Comparison of ENCODE assay signal across 17 cellular contexts in the genomic region with DNA sequence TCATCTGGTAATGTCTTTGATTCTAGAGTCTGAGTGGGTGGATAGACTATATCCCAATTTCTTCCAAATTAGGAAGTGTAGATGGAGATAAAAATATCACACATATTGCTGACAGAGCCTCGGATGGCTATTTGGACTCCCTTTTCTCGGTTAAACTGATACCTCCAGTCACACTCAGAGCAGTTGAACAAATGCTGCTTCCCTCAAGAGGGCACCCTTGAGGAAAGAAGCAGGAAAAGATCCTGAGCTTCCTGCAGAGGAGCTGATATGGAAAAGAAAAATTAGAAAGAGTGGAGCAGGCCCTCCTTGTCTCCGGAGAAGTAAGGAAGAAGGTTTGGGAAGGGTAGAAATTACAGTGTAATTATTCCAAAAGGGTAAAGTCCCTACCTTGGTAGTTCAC.
DNase-seq lines count a peak whose midpoint lies in the region; ATAC-seq and TF ChIP-seq lines count a peak whose summit lies in the region.
"Had no signal": no experiment of that assay in that cellular context is flagged by ENCODE, and none has a peak within 500 bp of the region (broad histone marks: within the 10 kb centered on the region; RNA-seq: fewer than 3 reads in every experiment).

No MANE protein-coding gene starts in this region.

- H3K27ac Mint-ChIP-seq in activated CD4-positive, alpha-beta memory T cell treated with anti-CD3 and anti-CD28 coated beads, Interleukin-2, amount 10 ng/mL, durations not matched to agents 7 days and 5 days: no peak overlapping the region
- H3K27ac Mint-ChIP-seq: activated CD4-positive, alpha-beta memory T cell treated with anti-CD3 and anti-CD28 coated beads for 36 hours; activated naive CD8-positive, alpha-beta T cell treated with anti-CD3 and anti-CD28 coated beads for 36 hours; CD8-positive, alpha-beta T cell; stimulated activated memory B cell treated with anti-CD40 and anti-IgM and Interleukin-4, amounts not matched to agents 10 μg/mL and 1 μg/mL and 100 μg/mL, for 72 hours had no signal

- H3K36me3 Mint-ChIP-seq in activated CD4-positive, alpha-beta memory T cell treated with anti-CD3 and anti-CD28 coated beads, Interleukin-2, amount 10 ng/mL, durations not matched to agents 7 days and 5 days (ENCODE audit: low read depth): no peaks in the 10 kb centered on the region
- H3K36me3 Mint-ChIP-seq: activated CD4-positive, alpha-beta memory T cell treated with anti-CD3 and anti-CD28 coated beads for 36 hours; activated naive CD8-positive, alpha-beta T cell treated with anti-CD3 and anti-CD28 coated beads for 36 hours; CD8-positive, alpha-beta T cell; naive B cell; stimulated activated memory B cell treated with anti-CD40 and anti-IgM and Interleukin-4, amounts not matched to agents 10 μg/mL and 1 μg/mL and 100 μg/mL, for 72 hours had no signal

- no peaks in the 10 kb centered on the region for H3K4me1 Mint-ChIP-seq in activated CD4-positive, alpha-beta memory T cell treated with anti-CD3 and anti-CD28 coated beads, Interleukin-2, amount 10 ng/mL, durations not matched to agents 7 days and 5 days
- H3K4me1 Mint-ChIP-seq: activated naive CD8-positive, alpha-beta T cell treated with anti-CD3 and anti-CD28 coated beads for 36 hours had no signal

- CTCF ChIA-PET in activated CD4-positive, alpha-beta memory T cell treated with anti-CD3 and anti-CD28 coated beads, Interleukin-2, amount 10 ng/mL, durations not matched to agents 7 days and 5 days (lab: Charles Lee): no interaction called here

- DNase-seq in HuH-7 (ENCODE audit: low spot score): peak; percentile 2
- DNase-seq in astrocyte of the hippocampus (ENCODE audit: low read depth, low spot score): peak; percentile 4
- peak; percentile 28 for DNase-seq in kidney tubule cell (ENCODE audit: low spot score)
- DNase-seq in activated CD4-positive, alpha-beta memory T cell treated with anti-CD3 and anti-CD28 coated beads, Interleukin-2, amount 10 ng/mL, durations not matched to agents 7 days and 5 days: no peak
- DNase-seq in activated naive CD4-positive, alpha-beta T cell (lab: John Stamatoyannopoulos, UW): no peak
- DNase-seq in NCI-H1436 (lab: John Stamatoyannopoulos, UW): no peak
- DNase-seq: activated CD4-positive, alpha-beta memory T cell treated with anti-CD3 and anti-CD28 coated beads for 36 hours; activated naive CD8-positive, alpha-beta T cell treated with anti-CD3 and anti-CD28 coated beads for 36 hours; CD8-positive, alpha-beta T cell; effector CD4-positive, alpha-beta T cell; hippocampal formation; naive B cell; NCI-H2171; stimulated activated CD4-positive, alpha-beta T cell treated with anti-CD3 and anti-CD28 coated beads, Interleukin-15, amount 100 ng/mL, for 24 hours had no signal

- H3K9me3 Mint-ChIP-seq in activated CD4-positive, alpha-beta memory T cell treated with anti-CD3 and anti-CD28 coated beads, Interleukin-2, amount 10 ng/mL, durations not matched to agents 7 days and 5 days: no peaks in the 10 kb centered on the region
- H3K9me3 Mint-ChIP-seq: CD8-positive, alpha-beta T cell had no signal

- no peak overlapping the region for H3K4me3 Mint-ChIP-seq in activated CD4-positive, alpha-beta memory T cell treated with anti-CD3 and anti-CD28 coated beads, Interleukin-2, amount 10 ng/mL, durations not matched to agents 7 days and 5 days
- H3K4me3 Mint-ChIP-seq: activated CD4-positive, alpha-beta memory T cell treated with anti-CD3 and anti-CD28 coated beads for 36 hours; activated naive CD8-positive, alpha-beta T cell treated with anti-CD3 and anti-CD28 coated beads for 36 hours; CD8-positive, alpha-beta T cell; naive B cell; stimulated activated memory B cell treated with anti-CD40 and anti-IgM and Interleukin-4, amounts not matched to agents 10 μg/mL and 1 μg/mL and 100 μg/mL, for 72 hours had no signal

- TF ChIP-seq CTCF in C4-2B (conservative IDR thresholded peaks at IDR 0.05): peak; percentile 50

- H3K27ac ChIP-seq in C4-2B: no peak overlapping the region

- H3K27me3 Mint-ChIP-seq in activated CD4-positive, alpha-beta memory T cell treated with anti-CD3 and anti-CD28 coated beads, Interleukin-2, amount 10 ng/mL, durations not matched to agents 7 days and 5 days: no peaks in the 10 kb centered on the region
- H3K27me3 Mint-ChIP-seq: stimulated activated memory B cell treated with anti-CD40 and anti-IgM and Interleukin-4, amounts not matched to agents 10 μg/mL and 1 μg/mL and 100 μg/mL, for 72 hours had no signal

- POLR2A ChIA-PET in activated CD4-positive, alpha-beta memory T cell treated with anti-CD3 and anti-CD28 coated beads, Interleukin-2, amount 10 ng/mL, durations not matched to agents 7 days and 5 days (lab: Charles Lee): no interaction called here

- ATAC-seq in HG03432 (IDR thresholded peaks at IDR 0.05; ENCODE audit: unreplicated experiment): no peak
- ATAC-seq: CD8-positive, alpha-beta T cell; stimulated activated memory B cell treated with anti-CD40 and anti-IgM and Interleukin-4, amounts not matched to agents 10 μg/mL and 1 μg/mL and 100 μg/mL, for 72 hours had no signal

Comparison
In these comparisons a context has a peak if more than half of its experiments do, and no peak if none do; other contexts are left out.
1. DNase-seq: peak in HuH-7 (single experiment), astrocyte of the hippocampus (single experiment) and kidney tubule cell (single experiment); none in activated CD4-positive, alpha-beta memory T cell treated with anti-CD3 and anti-CD28 coated beads, Interleukin-2, amount 10 ng/mL, durations not matched to agents 7 days and 5 days (single experiment), activated naive CD4-positive, alpha-beta T cell (0 of 4) and NCI-H1436 (single experiment).